8 cellular contexts compared by ENCODE assay signal in the genomic region with DNA sequence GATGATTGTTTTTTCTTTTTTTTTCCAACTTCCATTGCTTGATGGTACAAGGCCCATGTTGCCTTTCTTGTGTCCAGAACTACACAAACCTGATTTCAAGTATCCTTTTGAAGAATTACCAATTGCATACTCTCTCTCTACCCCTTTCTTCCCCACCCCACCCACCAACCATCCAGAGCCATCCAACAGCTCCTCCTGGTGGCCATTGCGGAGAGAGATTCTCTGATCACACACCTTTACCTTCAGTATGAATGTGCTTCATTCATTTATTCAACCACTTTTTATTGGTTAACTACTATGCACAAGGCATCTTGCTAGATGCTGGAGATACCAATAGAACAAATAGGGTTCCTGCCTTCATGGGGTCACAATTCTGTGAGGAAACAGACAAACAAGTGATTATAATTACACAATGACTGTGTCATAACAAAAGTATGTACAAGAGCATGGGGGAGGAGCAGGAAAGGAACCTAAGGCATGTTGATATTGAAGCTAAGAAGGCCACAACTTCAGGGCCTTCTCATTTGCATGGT.
A peak's percentile ranks its signal among the peaks of the same experiment; 100 is the strongest.
DNase-seq lines count a peak whose midpoint lies in the region; ATAC-seq and TF ChIP-seq lines count a peak whose summit lies in the region.

No MANE protein-coding gene starts in this region.

- H3K9me3 ChIP-seq in hepatocyte (ENCODE audit: low read depth): no peaks in the 10 kb centered on the region

- H3K27me3 ChIP-seq in hepatocyte: no peaks in the 10 kb centered on the region

- no peak overlapping the region for H3K4me2 ChIP-seq in hepatocyte

- DNase-seq in AG09309 (ENCODE audit: low read depth) (no peak), NOMO-1 (lab: John Stamatoyannopoulos, UW; ENCODE audit: unreplicated experiment in 2 of 2) (peak; percentile 52), hepatocyte (ENCODE audit: low spot score) (peak; percentile 69), T-helper 9 cell (no peak)
- DNase-seq in activated naive CD4-positive, alpha-beta T cell treated with anti-CD3 and anti-CD28 coated beads, Interleukin-2, amount 50 U/mL, for 16 hours: peak; percentile 29
- peak; percentile 34 for DNase-seq in stimulated activated CD4-positive, alpha-beta T cell treated with anti-CD3 and anti-CD28 coated beads, Interleukin-4, amount 100 ng/mL, for 1 hour

- no peaks in the 10 kb centered on the region for H3K4me1 ChIP-seq in hepatocyte (ENCODE audit: insufficient read depth)

- peak overlapping the region; percentile 2 for H3K27ac ChIP-seq in hepatocyte

- no peak overlapping the region for H2AFZ ChIP-seq in hepatocyte

- 11% methylated on average over 1 of the region's 1 CpG for WGBS in hepatocyte (ENCODE audit: low lambda C conversion rate, missing lambda C conversion rate)

- H4K20me1 ChIP-seq in hepatocyte (ENCODE audit: insufficient read depth, poor library complexity, severe bottlenecking): no peaks in the 10 kb centered on the region

- peak; percentile 78 for TF ChIP-seq CTCF in AG09309 (IDR thresholded peaks at IDR 0.05; ENCODE audit: control insufficient read depth, insufficient read depth, low read depth, low read length, missing control alignments)
- peak; percentile 72 for TF ChIP-seq CTCF in hepatocyte (IDR thresholded peaks at IDR 0.05; ENCODE audit: poor library complexity)

- no peaks in the 10 kb centered on the region for H3K79me2 ChIP-seq in hepatocyte

- no peak overlapping the region for H3K4me3 ChIP-seq in AG09309 (ENCODE audit: control insufficient read depth, low read depth, low read length)
- no peak overlapping the region for H3K4me3 ChIP-seq in hepatocyte

- no peaks in the 10 kb centered on the region for H3K9me2 ChIP-seq in hepatocyte (replicated peaks; ENCODE audit: insufficient read depth)

- peak; percentile 50 for ATAC-seq in GM18907 (IDR thresholded peaks at IDR 0.05; ENCODE audit: unreplicated experiment)
- ATAC-seq in GM19351 (IDR thresholded peaks at IDR 0.05; ENCODE audit: unreplicated experiment): no peak

- no peaks in the 10 kb centered on the region for H3K36me3 ChIP-seq in hepatocyte (replicated peaks; ENCODE audit: insufficient read depth, low read depth)

Comparison
In these comparisons a context has a peak if more than half of its experiments do, and no peak if none do; other contexts are left out.
1. DNase-seq: peak in NOMO-1 (2 of 2), activated naive CD4-positive, alpha-beta T cell treated with anti-CD3 and anti-CD28 coated beads, Interleukin-2, amount 50 U/mL, for 16 hours (single experiment), hepatocyte (single experiment) and stimulated activated CD4-positive, alpha-beta T cell treated with anti-CD3 and anti-CD28 coated beads, Interleukin-4, amount 100 ng/mL, for 1 hour (single experiment); none in AG09309 (single experiment) and T-helper 9 cell (single experiment).